ENCODE assay signal across 8 cellular contexts in genomic region chr12:123364532-123365140, GRCh38.
A peak's percentile ranks its signal among the peaks of the same experiment; 100 is the strongest.
DNase-seq lines count a peak whose midpoint lies in the region; ATAC-seq and TF ChIP-seq lines count a peak whose summit lies in the region.

Gene SBNO1 (minus strand): TSS chr12:123364847. CDS start chr12:123350441, 14,406 bp downstream.

- H3K4me1 ChIP-seq in neuron (ENCODE audit: insufficient read depth, low read length) (peaks cover 10% of the 10 kb centered on the region), subcutaneous abdominal adipose tissue (ENCODE audit: control insufficient read depth in 5 of 5, insufficient read depth in 5 of 5, low read length in 5 of 5) (peaks cover 0 to 28% (median 18%) of the 10 kb centered on the region in 5 donors)

- H3K27ac ChIP-seq in RWPE1 = peak within 1 kb of the TSS; percentile 95
- peak within 1 kb of the TSS; percentile 98 for H3K27ac ChIP-seq in subcutaneous abdominal adipose tissue (ENCODE audit: low read depth, low read length)

- POLR2A ChIA-PET in RWPE1 (lab: Yijun Ruan, JAX; ENCODE audit: low non-redundant PET) = interaction anchor here (0.5 to 1.5 kb wide), 2 partner anchors 19 to 226 kb away, joined by 3 to 5 read pairs; partner anchors contain the start of gene KMT5A

- H3K4me3 ChIP-seq in foreskin fibroblast (ENCODE audit: low read depth in 1 of 2, low read length in 2 of 2) = peak within 1 kb of the TSS; percentile 82 to 83
- peak within 1 kb of the TSS; percentile 94 for H3K4me3 ChIP-seq in neuron (ENCODE audit: low read length)
- peak within 1 kb of the TSS; percentile 68 to 93 (median 90) for H3K4me3 ChIP-seq in subcutaneous abdominal adipose tissue (ENCODE audit: low read depth in 1 of 5, low read length in 5 of 5)

- peak within 1 kb of the TSS; percentile 88 to 92 (median 90) for H3K9ac ChIP-seq in subcutaneous abdominal adipose tissue (ENCODE audit: low read length in 5 of 5)

- peak; percentile 37 for ATAC-seq in GM21737 (IDR thresholded peaks at IDR 0.05; ENCODE audit: unreplicated experiment)

- H2AFZ ChIP-seq in neuron (ENCODE audit: low read depth, low read length) = peak within 1 kb of the TSS; percentile 75

- H3K27me3 ChIP-seq in neuron (ENCODE audit: insufficient read depth, low read length) (no peaks in the 10 kb centered on the region), subcutaneous abdominal adipose tissue (ENCODE audit: control insufficient read depth in 5 of 5, insufficient read depth in 4 of 5, low read length in 5 of 5) (no peaks in the 10 kb centered on the region)

- no peaks in the 10 kb centered on the region for H3K9me3 ChIP-seq in neuron (ENCODE audit: low read length)
- no peaks in the 10 kb centered on the region for H3K9me3 ChIP-seq in subcutaneous abdominal adipose tissue (ENCODE audit: control insufficient read depth in 5 of 5, low read length in 5 of 5)

- CTCF ChIA-PET in RWPE1 (lab: Yijun Ruan, JAX) = interaction anchor here (0.6 to 1.7 kb wide), 5 partner anchors 14 to 94 kb away, joined by 3 to 4 read pairs (median 4); no protein-coding TSS in a partner anchor

- TF ChIP-seq CTCF in RWPE1 (conservative IDR thresholded peaks at IDR 0.05; ENCODE audit: low read depth) = no peak
- no peak for TF ChIP-seq CTCF in foreskin fibroblast (IDR thresholded peaks at IDR 0.05; ENCODE audit: low read depth, low read length)

- peak; percentile 87 for DNase-seq in DMS114 treated with DMSO at 0.1 percent for 48 hours (lab: John Stamatoyannopoulos, UW; ENCODE audit: unreplicated experiment)
- peak; percentile 95 for DNase-seq in LoVo (ENCODE audit: low spot score)
- DNase-seq in RWPE1 (ENCODE audit: low spot score) = peak; percentile 97
- DNase-seq in activated gamma-delta T cell treated with Interleukin-2 at 50 U/mL for 16 hours = peak; percentile 90
- peak; percentile 85 to 95 for DNase-seq in foreskin fibroblast

- H3K36me3 ChIP-seq in neuron (ENCODE audit: insufficient read depth, low read length) (peaks cover 3% of the 10 kb centered on the region), subcutaneous abdominal adipose tissue (ENCODE audit: control insufficient read depth in 5 of 5, insufficient read depth in 5 of 5, low read length in 5 of 5) (no peaks in the 10 kb centered on the region)

Comparison
In these comparisons a context has a peak if more than half of its experiments do, and no peak if none do; other contexts are left out.
1. Peak in every context shown above with its lines: DNase-seq, ATAC-seq, H3K4me3 ChIP-seq and H3K27ac ChIP-seq.